12 cellular contexts compared by ENCODE assay signal in genomic region chrX:128436397-128437103, GRCh38.
"Had no signal": no experiment of that assay in that cellular context is flagged by ENCODE, and none has a peak within 500 bp of the region (broad histone marks: within the 10 kb centered on the region; RNA-seq: fewer than 3 reads in every experiment).

No MANE protein-coding gene starts in this region.

- H3K27ac ChIP-seq: hepatocyte, ovary, upper lobe of left lung had no signal

- H3K9me3 ChIP-seq: ovary, upper lobe of left lung had no signal

- DNase-seq: activated CD4-positive, alpha-beta T cell treated with anti-CD3 and anti-CD28 coated beads, Interleukin-2, amount 10 ng/mL, durations not matched to agents 7 days and 5 days; activated CD4-positive, CD25-positive, alpha-beta regulatory T cell; activated CD8-positive, alpha-beta memory T cell treated with anti-CD3 and anti-CD28 coated beads for 24 hours; activated naive CD4-positive, alpha-beta T cell treated with Interleukin-2 at 50 U/mL for 16 hours; activated naive CD8-positive, alpha-beta T cell treated with anti-CD3 and anti-CD28 coated beads, Interleukin-2, amount 50 U/mL, for 24 hours; ovary; stimulated activated CD4-positive, alpha-beta T cell treated with anti-CD3 and anti-CD28 coated beads, Interleukin-2, amount 100 ng/mL, for 48 hours; stimulated activated CD8-positive, alpha-beta memory T cell treated with anti-CD3 and anti-CD28 coated beads, Interleukin-4, amount 100 ng/mL, for 48 hours; stimulated activated naive CD8-positive, alpha-beta T cell treated with anti-CD3 and anti-CD28 coated beads, Interleukin-15, Interleukin-2, amounts not matched to agents 100 U/mL and 50 U/mL, for 24 hours; T1000; upper lobe of left lung had no signal

- H3K4me3 ChIP-seq: hepatocyte, ovary, upper lobe of left lung had no signal

- H3K36me3 ChIP-seq: ovary, upper lobe of left lung had no signal

- H3K27me3 ChIP-seq: hepatocyte, ovary, upper lobe of left lung had no signal

- ATAC-seq: activated naive CD8-positive, alpha-beta T cell treated with anti-CD3 and anti-CD28 coated beads, Interleukin-2, amount 50 U/mL, for 24 hours; stimulated activated naive CD8-positive, alpha-beta T cell treated with anti-CD3 and anti-CD28 coated beads, Interleukin-15, Interleukin-2, amounts not matched to agents 100 U/mL and 50 U/mL, for 24 hours had no signal

- H3K4me1 ChIP-seq: upper lobe of left lung had no signal
